10 cellular contexts compared by ENCODE assay signal in genomic region chr7:142808461-142808801, GRCh38. TPM values are rescaled to one million over a fixed set of nuclear protein-coding genes. Genes with fewer than 3 reads are reported as not detected.
A peak's percentile ranks its signal among the peaks of the same experiment; 100 is the strongest.
DNase-seq lines count a peak whose midpoint lies in the region; ATAC-seq, FAIRE-seq and TF ChIP-seq lines count a peak whose summit lies in the region.
"Had no signal": no experiment of that assay in that cellular context is flagged by ENCODE, and none has a peak within 500 bp of the region (broad histone marks: within the 10 kb centered on the region; RNA-seq: fewer than 3 reads in every experiment).

No MANE protein-coding gene starts in this region.

- DNase-seq in GM12891 (ENCODE audit: insufficient read length, low spot score) (no peak), NCI-H526 treated with DMSO at 0.1 percent for 48 hours (lab: John Stamatoyannopoulos, UW) (no peak), DMS79 (lab: John Stamatoyannopoulos, UW) (no peak), NCI-H82 (lab: John Stamatoyannopoulos, UW) (no peak)
- no peak for DNase-seq in effector memory CD4-positive, alpha-beta T cell
- no peak for DNase-seq in stimulated activated CD4-positive, alpha-beta T cell treated with anti-CD3 and anti-CD28 coated beads, Interleukin-4, amount 100 ng/mL, for 1 hour
- DNase-seq: NCI-H2029 had no signal

- H3K4me1 ChIP-seq in effector memory CD4-positive, alpha-beta T cell (ENCODE audit: control insufficient read depth, insufficient read depth, low read length, poor library complexity, severe bottlenecking): peaks cover 93% of the 10 kb centered on the region

- peak overlapping the region; percentile 99 for H3K27ac ChIP-seq in effector memory CD4-positive, alpha-beta T cell (ENCODE audit: insufficient read depth, low read length, poor library complexity, severe bottlenecking)

- peak overlapping the region; percentile 29 for H3K4me3 ChIP-seq in effector memory CD4-positive, alpha-beta T cell (ENCODE audit: insufficient read depth, low read depth, low read length, poor library complexity, severe bottlenecking)

- no peaks in the 10 kb centered on the region for H3K9me3 ChIP-seq in effector memory CD4-positive, alpha-beta T cell (ENCODE audit: control insufficient read depth, low read length)

- TF ChIP-seq POLR2A in GM12891 (IDR thresholded peaks at IDR 0.05; ENCODE audit: low read depth, low read length): no peak; the same call in 1 of the 2 replicates

- ATAC-seq in GM21515 (IDR thresholded peaks at IDR 0.05; ENCODE audit: unreplicated experiment) (peak; percentile 34), HG03457 (IDR thresholded peaks at IDR 0.05; ENCODE audit: unreplicated experiment) (peak; percentile 21)

- no peak for FAIRE-seq in GM12891 (lab: Jason Lieb, UNC)
- FAIRE-seq: G401.6 had no signal

- peaks cover 5% of the 10 kb centered on the region for H3K36me3 ChIP-seq in effector memory CD4-positive, alpha-beta T cell (ENCODE audit: control insufficient read depth, insufficient read depth, low read length)

- no peaks in the 10 kb centered on the region for H3K27me3 ChIP-seq in effector memory CD4-positive, alpha-beta T cell (replicated peaks; ENCODE audit: control insufficient read depth, insufficient read depth, low read length, poor library complexity, severe bottlenecking)

TF ChIP-seq in GM12891, 5 proteins besides CTCF, POLR2A, EP300 and RAD21:
- TF ChIP-seq POLR2AphosphoS5 (IDR thresholded peaks at IDR 0.05; ENCODE audit: low read depth, low read length) (peak; percentile 73; the same call in 1 of the 2 replicates), SPI1 (IDR thresholded peaks at IDR 0.05; ENCODE audit: low read depth, low read length) (no peak)

RNA-seq across cellular contexts. Expression of gene PRSS2, which starts 37.7 kb away (rescaled TPM):
- not detected for polyA plus RNA-seq in GM12891 (2012; ENCODE audit: low read depth, missing spikeins)

RNA-seq across cellular contexts. Expression of gene EPHB6, which starts 46.4 kb away (rescaled TPM):
- polyA plus RNA-seq in GM12891 (2012; ENCODE audit: low read depth, missing spikeins): 0.32 TPM

RNA-seq across cellular contexts. Expression of gene PRSS1, which starts 59.2 kb away (rescaled TPM):
- not detected for polyA plus RNA-seq in GM12891 (2012; ENCODE audit: low read depth, missing spikeins)
